In the genomic region with DNA sequence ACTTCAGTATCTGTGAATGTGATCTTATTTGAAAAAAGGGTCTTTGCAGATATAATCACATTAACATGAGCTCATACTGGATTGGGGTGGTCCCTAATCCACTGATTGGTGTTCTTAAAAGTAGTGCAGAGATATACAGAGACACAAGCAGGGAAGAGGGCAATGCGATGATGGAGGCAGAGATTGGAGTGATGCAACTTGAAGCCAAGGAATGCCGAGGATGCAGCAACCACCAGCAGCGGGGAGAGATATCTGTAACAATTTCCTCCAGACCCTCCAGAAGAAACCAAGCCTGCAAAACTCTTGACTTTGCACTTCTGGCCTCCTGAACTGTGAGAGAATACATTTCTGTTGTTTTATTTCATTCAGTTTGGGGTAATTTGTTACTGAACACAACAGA, we compare ENCODE assay signal across 1 cellular context.
TF ChIP-seq lines count a peak whose summit lies in the region.

No MANE protein-coding gene starts in this region.

TF ChIP-seq in H1, 55 proteins besides CTCF, POLR2A, EP300 and RAD21:
- TF ChIP-seq CBX8 (IDR thresholded peaks at IDR 0.05; ENCODE audit: borderline replicate concordance, low read depth, low read length) (no peak), TEAD4 (IDR thresholded peaks at IDR 0.05; ENCODE audit: low read depth, low read length) (0 out of 2 replicates have a peak, but pooled peaks have one; percentile 40), NRF1 (IDR thresholded peaks at IDR 0.05; ENCODE audit: low read depth, low read length) (no peak), CEBPB (IDR thresholded peaks at IDR 0.05; ENCODE audit: low read depth, low read length) (peak; percentile 39; the same call in 1 of the 2 replicates)
